In genomic region chr22:39524089-39524752, GRCh38 we compare ENCODE assay signal across 10 cellular contexts. TPM values are rescaled to one million over a fixed set of nuclear protein-coding genes. Genes with fewer than 3 reads are reported as not detected.
A peak's percentile ranks its signal among the peaks of the same experiment; 100 is the strongest.
DNase-seq lines count a peak whose midpoint lies in the region; ATAC-seq and TF ChIP-seq lines count a peak whose summit lies in the region.
"Had no signal": no experiment of that assay in that cellular context is flagged by ENCODE, and none has a peak within 500 bp of the region (broad histone marks: within the 10 kb centered on the region; RNA-seq: fewer than 3 reads in every experiment).

No MANE protein-coding gene starts in this region.

- BruUV-seq in A673 (replicated peaks; lab: Mats Ljungman, UMichigan) = no TSS peak

- peak; percentile 38 for TF ChIP-seq POLR2A in GM18951 (IDR thresholded peaks at IDR 0.05; ENCODE audit: extremely low read depth, insufficient read depth, insufficient read length)

- CTCF ChIA-PET in A673 (lab: Charles Lee) = interaction anchor here (1.2 kb wide), 1 partner anchor 520 kb away, joined by 4 read pairs; no protein-coding TSS in a partner anchor

- H3K9me3 ChIP-seq in A673 (ENCODE audit: low read depth, low read length, poor library complexity, severe bottlenecking) (no peaks in the 10 kb centered on the region), mesodermal cell (ENCODE audit: control insufficient read depth, low read length) (no peaks in the 10 kb centered on the region)

- DNase-seq in A673 (ENCODE audit: low spot score) (no peak), mesenteric fat pad (ENCODE audit: low spot score) (no peak), GM10266 (ENCODE audit: extremely low spot score) (no peak)
- DNase-seq in activated T-cell treated with anti-CD3 and anti-CD28 coated beads, Interleukin-2, amount 50 U/mL, for 48 hours = peak; percentile 38 to 49
- DNase-seq: naive B cell, NCI-H1092 had no signal

- no peaks in the 10 kb centered on the region for H3K27me3 ChIP-seq in A673 (replicated peaks; ENCODE audit: insufficient read depth, low read depth, low read length, poor library complexity)

- intact Hi-C loops in A673 (cut with micrococcal nuclease; ENCODE audit: unreplicated experiment) = loop anchor here (10.0 kb wide), 1 partner anchor 129 kb away; the partner anchor contains the start of gene TAB1

- in situ Hi-C loops in GM18951 (cut with MboI; ENCODE audit: low sequenced_read_pairs, unreplicated experiment) = no loop called here

- H3K4me1 ChIP-seq in A673 (ENCODE audit: insufficient read depth, low read length, poor library complexity, severe bottlenecking) (peaks cover 24% of the 10 kb centered on the region), mesodermal cell (ENCODE audit: control insufficient read depth, insufficient read depth, low read length, poor library complexity, severe bottlenecking) (peaks cover 9% of the 10 kb centered on the region)

- WGBS in mesodermal cell (ENCODE audit: insufficient coverage in 2 of 2), 2 experiments = 95 to 97% methylated on average over 10 to 11 of the region's 13 CpGs

- H3K27ac ChIP-seq in A673 (ENCODE audit: low read depth, low read length, poor library complexity, severe bottlenecking) = peak overlapping the region; percentile 30
- H3K27ac ChIP-seq in mesodermal cell (ENCODE audit: low read depth, low read length, severe bottlenecking) = peak overlapping the region; percentile 45

- TF ChIP-seq CTCF in A673 (conservative IDR thresholded peaks at IDR 0.05; ENCODE audit: low read depth, low read length) = no peak
- TF ChIP-seq CTCF in GM10266 (IDR thresholded peaks at IDR 0.05; ENCODE audit: control insufficient read depth, insufficient read depth, low read depth, missing control alignments) = no peak

- peak overlapping the region; percentile 97 for H3K4me3 ChIP-seq in A673 (ENCODE audit: low read depth, low read length, poor library complexity, severe bottlenecking)
- no peak overlapping the region for H3K4me3 ChIP-seq in mesodermal cell (ENCODE audit: extremely low read depth, insufficient read depth, low read length, poor library complexity, severe bottlenecking)

- ATAC-seq in HG03521 (IDR thresholded peaks at IDR 0.05; ENCODE audit: unreplicated experiment) (no peak), HG02884 (IDR thresholded peaks at IDR 0.05; ENCODE audit: unreplicated experiment) (no peak)

- POLR2A ChIA-PET in A673 (lab: Charles Lee; ENCODE audit: low non-redundant PET) = interaction anchor here (0.5 to 1.3 kb wide), 7 partner anchors 10 to 970 kb away, joined by 3 to 17 read pairs (median 4); partner anchors contain the start of gene RPL3

- H3K36me3 ChIP-seq in A673 (ENCODE audit: insufficient read depth, low read length, poor library complexity, severe bottlenecking) = peaks cover 57% of the 10 kb centered on the region
- peaks cover 51% of the 10 kb centered on the region for H3K36me3 ChIP-seq in mesodermal cell (ENCODE audit: control insufficient read depth, insufficient read depth, low read length)

RNA-seq across cellular contexts. Expression of gene ATF4, which starts 3.9 kb away (rescaled TPM):
- total RNA-seq in A673 (2021) (476 and 573 TPM in 2 replicates), mesenteric fat pad (574 TPM)
- 441 TPM for polyA plus RNA-seq in mesodermal cell (2013, experiment 1 of 2)
- 444 TPM for polyA plus RNA-seq in mesodermal cell (2013, experiment 2 of 2)

RNA-seq across cellular contexts. Expression of gene RPS19BP1, which starts 8.3 kb away (rescaled TPM):
- total RNA-seq in A673 (2021) (93.5 and 97.2 TPM in 2 replicates), mesenteric fat pad (77.9 TPM)
- 73.1 TPM for polyA plus RNA-seq in mesodermal cell (2013, experiment 1 of 2)
- 64.7 TPM for polyA plus RNA-seq in mesodermal cell (2013, experiment 2 of 2)

RNA-seq across cellular contexts. Expression of gene MIEF1, which starts 22.1 kb away (rescaled TPM):
- total RNA-seq in A673 (2021) = 47.1 and 55.1 TPM in 2 replicates
- polyA plus RNA-seq in mesodermal cell (2013, experiment 1 of 2) = 25.4 TPM
- 22.0 TPM for polyA plus RNA-seq in mesodermal cell (2013, experiment 2 of 2)
- total RNA-seq in mesenteric fat pad = 42.9 TPM

RNA-seq across cellular contexts. Expression of gene CACNA1I, which starts 46.3 kb away (rescaled TPM):
- total RNA-seq in A673 (2021) (0.90 and 1.4 TPM in 2 replicates), mesenteric fat pad (0.10 TPM)
- 0.52 TPM for polyA plus RNA-seq in mesodermal cell (2013, experiment 1 of 2)
- 0.30 TPM for polyA plus RNA-seq in mesodermal cell (2013, experiment 2 of 2)

Comparison
In these comparisons a context has a peak if more than half of its experiments do, and no peak if none do; other contexts are left out.
1. DNase-seq: peak in activated T-cell treated with anti-CD3 and anti-CD28 coated beads, Interleukin-2, amount 50 U/mL, for 48 hours (2 of 2); none in A673 (single experiment), mesenteric fat pad (single experiment) and GM10266 (single experiment).